In the genomic region with DNA sequence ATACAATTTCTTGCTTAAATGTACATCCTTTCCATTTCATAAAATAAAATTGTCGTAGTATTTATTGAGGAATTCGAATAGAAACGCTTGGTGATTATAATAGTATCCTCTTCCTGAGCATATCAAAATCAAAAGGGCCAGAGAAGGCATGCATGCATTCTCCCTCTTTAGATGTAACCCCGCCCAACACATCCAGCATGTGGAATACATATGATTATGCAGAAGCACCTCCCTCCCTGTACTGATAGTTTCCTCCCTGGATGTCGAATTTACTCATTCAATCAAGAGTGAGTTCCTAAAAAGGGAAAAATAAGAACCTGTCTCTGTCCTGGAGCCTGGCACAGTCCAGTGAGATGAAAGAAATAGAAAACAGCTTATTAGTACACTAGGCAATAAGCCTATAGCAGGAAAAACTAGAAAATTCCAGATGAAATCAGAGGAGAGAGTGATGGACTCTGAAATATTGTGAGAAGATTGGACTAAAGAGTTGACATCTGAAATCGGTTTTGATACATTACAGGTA, we compare ENCODE assay signal across 29 cellular contexts.
"Had no signal": no experiment of that assay in that cellular context is flagged by ENCODE, and none has a peak within 500 bp of the region (broad histone marks: within the 10 kb centered on the region; RNA-seq: fewer than 3 reads in every experiment).

No MANE protein-coding gene starts in this region.

- H3K4me1 ChIP-seq: adrenal gland, gastroesophageal sphincter, prostate gland, thyroid gland had no signal

- H3K27me3 ChIP-seq: adrenal gland, gastroesophageal sphincter, hepatocyte, ovary, thyroid gland had no signal

- H3K27ac ChIP-seq: adrenal gland, gastroesophageal sphincter, hepatocyte, ovary, prostate gland, thyroid gland had no signal

- H2AFZ ChIP-seq: hepatocyte had no signal

- DNase-seq: activated CD4-positive, alpha-beta memory T cell treated with anti-CD3 and anti-CD28 coated beads for 36 hours; activated CD4-positive, alpha-beta T cell treated with anti-CD3 and anti-CD28 coated beads, Interleukin-2, amount 10 ng/mL, durations not matched to agents 24 days and 14 days; activated CD4-positive, CD25-positive, alpha-beta regulatory T cell treated with anti-CD3 and anti-CD28 coated beads, Interleukin-2, amount 50 U/mL, for 72 hours; activated CD8-positive, alpha-beta memory T cell treated with anti-CD3 and anti-CD28 coated beads, Interleukin-2, amount 50 U/mL, for 4 hours; activated effector memory CD4-positive, alpha-beta T cell treated with anti-CD3 and anti-CD28 coated beads, Interleukin-2, amount 50 U/mL, for 16 hours; activated naive CD4-positive, alpha-beta T cell treated with anti-CD3 and anti-CD28 coated beads for 36 hours; activated naive CD8-positive, alpha-beta T cell treated with anti-CD3 and anti-CD28 coated beads for 36 hours; activated T-cell treated with anti-CD3 and anti-CD28 coated beads, Interleukin-2, amount 50 U/mL, for 1 hour; adrenal gland; effector CD8-positive, alpha-beta T cell; erythroblast; islet precursor cell; left cardiac atrium; left ventricle myocardium superior; naive B cell; ovary; retina; small intestine; stimulated activated CD4-positive, alpha-beta T cell treated with anti-CD3 and anti-CD28 coated beads, Interleukin-4, amount 100 ng/mL, for 4 hours; stimulated activated CD8-positive, alpha-beta memory T cell treated with anti-CD3 and anti-CD28 coated beads, Interleukin-4, amount 100 ng/mL, for 48 hours; stimulated activated naive CD8-positive, alpha-beta T cell treated with anti-CD3 and anti-CD28 coated beads, Interleukin-15, amount 100 ng/mL, for 72 hours; substantia nigra; T-helper 17 cell; thyroid gland had no signal

- H3K79me2 ChIP-seq: hepatocyte had no signal

- H3K4me3 ChIP-seq: adrenal gland, gastroesophageal sphincter, hepatocyte, ovary, prostate gland, thyroid gland had no signal

- H3K9me3 ChIP-seq: adrenal gland, gastroesophageal sphincter, ovary, prostate gland, thyroid gland had no signal

- ATAC-seq: gastroesophageal sphincter; left cardiac atrium; left ventricle myocardium superior; sciatic nerve; stimulated activated memory B cell treated with anti-CD40 and anti-IgM and Interleukin-4, amounts not matched to agents 10 μg/mL and 1 μg/mL and 100 μg/mL, for 72 hours; stimulated activated naive CD8-positive, alpha-beta T cell treated with anti-CD3 and anti-CD28 coated beads, Interleukin-15, amount 100 ng/mL, for 72 hours; T-helper 17 cell had no signal

- H3K4me2 ChIP-seq: hepatocyte had no signal

- H3K36me3 ChIP-seq: adrenal gland, gastroesophageal sphincter, ovary, prostate gland, thyroid gland had no signal
